Comparison of ENCODE assay signal across 1 cellular context in the genomic region with DNA sequence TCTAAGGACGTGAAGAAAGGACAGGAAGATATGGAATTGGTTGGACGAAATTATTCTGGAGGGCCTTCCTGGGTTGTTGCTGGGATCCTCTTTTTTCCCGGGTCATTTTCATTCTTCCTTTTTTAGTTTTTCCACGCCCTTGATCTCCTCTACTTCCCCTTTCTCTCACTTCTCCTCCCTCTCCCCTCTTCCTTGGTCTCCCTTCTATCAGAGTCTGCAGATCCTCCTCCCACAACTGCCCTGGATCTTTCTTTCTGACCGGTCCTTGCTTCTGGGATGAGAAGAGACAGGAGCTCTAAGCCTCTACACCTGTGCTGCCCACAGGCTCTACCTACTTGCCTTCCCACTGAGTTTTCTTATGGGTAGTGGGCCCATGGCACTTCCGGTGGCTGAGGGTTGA.
TF ChIP-seq lines count a peak whose summit lies in the region.

No MANE protein-coding gene starts in this region.

TF ChIP-seq in K562, 482 proteins besides CTCF, POLR2A, EP300 and RAD21 (continued from another document and continues in another):
- no peak for TF ChIP-seq RBM15 (IDR thresholded peaks at IDR 0.05; ENCODE audit: insufficient read depth, low read length)
- no peak for TF ChIP-seq CHD2 (IDR thresholded peaks at IDR 0.05; ENCODE audit: low read depth, low read length)
- TF ChIP-seq PRMT5 (CRISPR knock-in tag; IDR thresholded peaks at IDR 0.05): no peak
- TF ChIP-seq SNRNP70 (optimal IDR thresholded peaks at IDR 0.05; ENCODE audit: low read depth, low read length): no peak
- TF ChIP-seq CTBP1 (IDR thresholded peaks at IDR 0.05; ENCODE audit: borderline replicate concordance): peak; percentile 67
- TF ChIP-seq ZNF140 (CRISPR knock-in tag; IDR thresholded peaks at IDR 0.05): no peak
- no peak for TF ChIP-seq KDM5B (IDR thresholded peaks at IDR 0.05; ENCODE audit: insufficient replicate concordance, low read depth, low read length)
- TF ChIP-seq ZNF586 (CRISPR knock-in tag; conservative IDR thresholded peaks at IDR 0.05): no peak
- no peak for TF ChIP-seq XRCC4 (IDR thresholded peaks at IDR 0.05; ENCODE audit: extremely low read depth, insufficient read depth, insufficient read length)
- TF ChIP-seq BCOR (IDR thresholded peaks at IDR 0.05): no peak
- TF ChIP-seq RBM22 (IDR thresholded peaks at IDR 0.05; ENCODE audit: low read depth, low read length, poor library complexity, severe bottlenecking): no peak
- TF ChIP-seq, protein P1, sequence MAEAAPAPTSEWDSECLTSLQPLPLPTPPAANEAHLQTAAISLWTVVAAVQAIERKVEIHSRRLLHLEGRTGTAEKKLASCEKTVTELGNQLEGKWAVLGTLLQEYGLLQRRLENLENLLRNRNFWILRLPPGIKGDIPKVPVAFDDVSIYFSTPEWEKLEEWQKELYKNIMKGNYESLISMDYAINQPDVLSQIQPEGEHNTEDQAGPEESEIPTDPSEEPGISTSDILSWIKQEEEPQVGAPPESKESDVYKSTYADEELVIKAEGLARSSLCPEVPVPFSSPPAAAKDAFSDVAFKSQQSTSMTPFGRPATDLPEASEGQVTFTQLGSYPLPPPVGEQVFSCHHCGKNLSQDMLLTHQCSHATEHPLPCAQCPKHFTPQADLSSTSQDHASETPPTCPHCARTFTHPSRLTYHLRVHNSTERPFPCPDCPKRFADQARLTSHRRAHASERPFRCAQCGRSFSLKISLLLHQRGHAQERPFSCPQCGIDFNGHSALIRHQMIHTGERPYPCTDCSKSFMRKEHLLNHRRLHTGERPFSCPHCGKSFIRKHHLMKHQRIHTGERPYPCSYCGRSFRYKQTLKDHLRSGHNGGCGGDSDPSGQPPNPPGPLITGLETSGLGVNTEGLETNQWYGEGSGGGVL (CRISPR knock-in tag; IDR thresholded peaks at IDR 0.05): no peak
- no peak for TF ChIP-seq CBX1 (IDR thresholded peaks at IDR 0.05; ENCODE audit: low read depth)
- TF ChIP-seq ZEB2 (IDR thresholded peaks at IDR 0.05): peak; percentile 63; the same call in 1 of the 2 replicates
- TF ChIP-seq TBP (optimal IDR thresholded peaks at IDR 0.05; ENCODE audit: low read depth, low read length): no peak
- TF ChIP-seq GATAD2A (IDR thresholded peaks at IDR 0.05): peak; percentile 85; the same call in 1 of the 2 replicates
- TF ChIP-seq, protein P2, sequence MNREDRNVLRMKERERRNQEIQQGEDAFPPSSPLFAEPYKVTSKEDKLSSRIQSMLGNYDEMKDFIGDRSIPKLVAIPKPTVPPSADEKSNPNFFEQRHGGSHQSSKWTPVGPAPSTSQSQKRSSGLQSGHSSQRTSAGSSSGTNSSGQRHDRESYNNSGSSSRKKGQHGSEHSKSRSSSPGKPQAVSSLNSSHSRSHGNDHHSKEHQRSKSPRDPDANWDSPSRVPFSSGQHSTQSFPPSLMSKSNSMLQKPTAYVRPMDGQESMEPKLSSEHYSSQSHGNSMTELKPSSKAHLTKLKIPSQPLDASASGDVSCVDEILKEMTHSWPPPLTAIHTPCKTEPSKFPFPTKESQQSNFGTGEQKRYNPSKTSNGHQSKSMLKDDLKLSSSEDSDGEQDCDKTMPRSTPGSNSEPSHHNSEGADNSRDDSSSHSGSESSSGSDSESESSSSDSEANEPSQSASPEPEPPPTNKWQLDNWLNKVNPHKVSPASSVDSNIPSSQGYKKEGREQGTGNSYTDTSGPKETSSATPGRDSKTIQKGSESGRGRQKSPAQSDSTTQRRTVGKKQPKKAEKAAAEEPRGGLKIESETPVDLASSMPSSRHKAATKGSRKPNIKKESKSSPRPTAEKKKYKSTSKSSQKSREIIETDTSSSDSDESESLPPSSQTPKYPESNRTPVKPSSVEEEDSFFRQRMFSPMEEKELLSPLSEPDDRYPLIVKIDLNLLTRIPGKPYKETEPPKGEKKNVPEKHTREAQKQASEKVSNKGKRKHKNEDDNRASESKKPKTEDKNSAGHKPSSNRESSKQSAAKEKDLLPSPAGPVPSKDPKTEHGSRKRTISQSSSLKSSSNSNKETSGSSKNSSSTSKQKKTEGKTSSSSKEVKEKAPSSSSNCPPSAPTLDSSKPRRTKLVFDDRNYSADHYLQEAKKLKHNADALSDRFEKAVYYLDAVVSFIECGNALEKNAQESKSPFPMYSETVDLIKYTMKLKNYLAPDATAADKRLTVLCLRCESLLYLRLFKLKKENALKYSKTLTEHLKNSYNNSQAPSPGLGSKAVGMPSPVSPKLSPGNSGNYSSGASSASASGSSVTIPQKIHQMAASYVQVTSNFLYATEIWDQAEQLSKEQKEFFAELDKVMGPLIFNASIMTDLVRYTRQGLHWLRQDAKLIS (CRISPR knock-in tag; IDR thresholded peaks at IDR 0.05): 0 out of 2 replicates have a peak, but pooled peaks have one; percentile 42
- TF ChIP-seq PYGO2 (tag; IDR thresholded peaks at IDR 0.05): no peak
- no peak for TF ChIP-seq MEF2D (tag; conservative IDR thresholded peaks at IDR 0.05; ENCODE audit: low read depth)
- TF ChIP-seq SMAD1 (IDR thresholded peaks at IDR 0.05; ENCODE audit: low read depth, low read length, partially characterized antibody): no peak
- TF ChIP-seq SMAD3 (CRISPR knock-in tag; conservative IDR thresholded peaks at IDR 0.05): no peak
- TF ChIP-seq PRPF4 (IDR thresholded peaks at IDR 0.05; ENCODE audit: insufficient read depth, low read depth, low read length, poor library complexity, severe bottlenecking): no peak
- no peak for TF ChIP-seq MAZ (CRISPR knock-in tag; conservative IDR thresholded peaks at IDR 0.05 in 1 of 2, IDR thresholded peaks at IDR 0.05 in 1 of 2)
- no peak for TF ChIP-seq ZKSCAN3 (CRISPR knock-in tag; IDR thresholded peaks at IDR 0.05)
- TF ChIP-seq, protein P3, sequence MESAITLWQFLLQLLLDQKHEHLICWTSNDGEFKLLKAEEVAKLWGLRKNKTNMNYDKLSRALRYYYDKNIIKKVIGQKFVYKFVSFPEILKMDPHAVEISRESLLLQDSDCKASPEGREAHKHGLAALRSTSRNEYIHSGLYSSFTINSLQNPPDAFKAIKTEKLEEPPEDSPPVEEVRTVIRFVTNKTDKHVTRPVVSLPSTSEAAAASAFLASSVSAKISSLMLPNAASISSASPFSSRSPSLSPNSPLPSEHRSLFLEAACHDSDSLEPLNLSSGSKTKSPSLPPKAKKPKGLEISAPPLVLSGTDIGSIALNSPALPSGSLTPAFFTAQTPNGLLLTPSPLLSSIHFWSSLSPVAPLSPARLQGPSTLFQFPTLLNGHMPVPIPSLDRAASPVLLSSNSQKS (CRISPR knock-in tag; IDR thresholded peaks at IDR 0.05): no peak
- TF ChIP-seq ZZZ3 (IDR thresholded peaks at IDR 0.05): no peak
- TF ChIP-seq KDM1A (IDR thresholded peaks at IDR 0.05): peak in 1 of 2 experiments; percentile 7; a peak in 1 of 4 replicates
- TF ChIP-seq, protein P4, sequence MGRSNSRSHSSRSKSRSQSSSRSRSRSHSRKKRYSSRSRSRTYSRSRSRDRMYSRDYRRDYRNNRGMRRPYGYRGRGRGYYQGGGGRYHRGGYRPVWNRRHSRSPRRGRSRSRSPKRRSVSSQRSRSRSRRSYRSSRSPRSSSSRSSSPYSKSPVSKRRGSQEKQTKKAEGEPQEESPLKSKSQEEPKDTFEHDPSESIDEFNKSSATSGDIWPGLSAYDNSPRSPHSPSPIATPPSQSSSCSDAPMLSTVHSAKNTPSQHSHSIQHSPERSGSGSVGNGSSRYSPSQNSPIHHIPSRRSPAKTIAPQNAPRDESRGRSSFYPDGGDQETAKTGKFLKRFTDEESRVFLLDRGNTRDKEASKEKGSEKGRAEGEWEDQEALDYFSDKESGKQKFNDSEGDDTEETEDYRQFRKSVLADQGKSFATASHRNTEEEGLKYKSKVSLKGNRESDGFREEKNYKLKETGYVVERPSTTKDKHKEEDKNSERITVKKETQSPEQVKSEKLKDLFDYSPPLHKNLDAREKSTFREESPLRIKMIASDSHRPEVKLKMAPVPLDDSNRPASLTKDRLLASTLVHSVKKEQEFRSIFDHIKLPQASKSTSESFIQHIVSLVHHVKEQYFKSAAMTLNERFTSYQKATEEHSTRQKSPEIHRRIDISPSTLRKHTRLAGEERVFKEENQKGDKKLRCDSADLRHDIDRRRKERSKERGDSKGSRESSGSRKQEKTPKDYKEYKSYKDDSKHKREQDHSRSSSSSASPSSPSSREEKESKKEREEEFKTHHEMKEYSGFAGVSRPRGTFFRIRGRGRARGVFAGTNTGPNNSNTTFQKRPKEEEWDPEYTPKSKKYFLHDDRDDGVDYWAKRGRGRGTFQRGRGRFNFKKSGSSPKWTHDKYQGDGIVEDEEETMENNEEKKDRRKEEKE (IDR thresholded peaks at IDR 0.05; ENCODE audit: borderline replicate concordance in 1 of 2, control insufficient read depth in 1 of 2, low read depth in 2 of 2, low read length in 1 of 2): no peak
- TF ChIP-seq FOXJ3 (CRISPR knock-in tag; IDR thresholded peaks at IDR 0.05): no peak
- no peak for TF ChIP-seq U2AF1 (optimal IDR thresholded peaks at IDR 0.05; ENCODE audit: low read depth, low read length)
- TF ChIP-seq ZNF347 (CRISPR knock-in tag; IDR thresholded peaks at IDR 0.05; ENCODE audit: low read depth): no peak
- no peak for TF ChIP-seq SMAD2 (IDR thresholded peaks at IDR 0.05; ENCODE audit: low read depth, low read length)
- no peak for TF ChIP-seq ZC3H11A (IDR thresholded peaks at IDR 0.05; ENCODE audit: low read depth, low read length)
- no peak for TF ChIP-seq HLTF (IDR thresholded peaks at IDR 0.05)
- TF ChIP-seq ZNF644 (tag; IDR thresholded peaks at IDR 0.05; ENCODE audit: low read depth): no peak
- no peak for TF ChIP-seq BMI1 (IDR thresholded peaks at IDR 0.05; ENCODE audit: low read length)
- TF ChIP-seq, protein P5, sequence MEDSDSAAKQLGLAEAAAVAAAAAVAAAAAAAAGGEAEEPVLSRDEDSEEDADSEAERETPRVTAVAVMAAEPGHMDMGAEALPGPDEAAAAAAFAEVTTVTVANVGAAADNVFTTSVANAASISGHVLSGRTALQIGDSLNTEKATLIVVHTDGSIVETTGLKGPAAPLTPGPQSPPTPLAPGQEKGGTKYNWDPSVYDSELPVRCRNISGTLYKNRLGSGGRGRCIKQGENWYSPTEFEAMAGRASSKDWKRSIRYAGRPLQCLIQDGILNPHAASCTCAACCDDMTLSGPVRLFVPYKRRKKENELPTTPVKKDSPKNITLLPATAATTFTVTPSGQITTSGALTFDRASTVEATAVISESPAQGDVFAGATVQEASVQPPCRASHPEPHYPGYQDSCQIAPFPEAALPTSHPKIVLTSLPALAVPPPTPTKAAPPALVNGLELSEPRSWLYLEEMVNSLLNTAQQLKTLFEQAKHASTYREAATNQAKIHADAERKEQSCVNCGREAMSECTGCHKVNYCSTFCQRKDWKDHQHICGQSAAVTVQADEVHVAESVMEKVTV (CRISPR knock-in tag; IDR thresholded peaks at IDR 0.05): no peak
- TF ChIP-seq ZNF507 (tag; conservative IDR thresholded peaks at IDR 0.05): no peak
- TF ChIP-seq NFE2L1 (tag; IDR thresholded peaks at IDR 0.05; ENCODE audit: borderline replicate concordance, low read depth): no peak
- peak in 1 of 2 experiments; percentile 2; a peak in 1 of 4 replicates for TF ChIP-seq TBL1XR1 (IDR thresholded peaks at IDR 0.05; ENCODE audit: low read length in 2 of 2)
- no peak for TF ChIP-seq CSDE1 (IDR thresholded peaks at IDR 0.05)
- TF ChIP-seq ZNF143 (CRISPR knock-in tag; IDR thresholded peaks at IDR 0.05): no peak
- TF ChIP-seq, protein P6, sequence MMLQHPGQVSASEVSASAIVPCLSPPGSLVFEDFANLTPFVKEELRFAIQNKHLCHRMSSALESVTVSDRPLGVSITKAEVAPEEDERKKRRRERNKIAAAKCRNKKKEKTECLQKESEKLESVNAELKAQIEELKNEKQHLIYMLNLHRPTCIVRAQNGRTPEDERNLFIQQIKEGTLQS (IDR thresholded peaks at IDR 0.05): no peak
- TF ChIP-seq, protein P6 (CRISPR knock-in tag; conservative IDR thresholded peaks at IDR 0.05): no peak
- TF ChIP-seq, protein P7, sequence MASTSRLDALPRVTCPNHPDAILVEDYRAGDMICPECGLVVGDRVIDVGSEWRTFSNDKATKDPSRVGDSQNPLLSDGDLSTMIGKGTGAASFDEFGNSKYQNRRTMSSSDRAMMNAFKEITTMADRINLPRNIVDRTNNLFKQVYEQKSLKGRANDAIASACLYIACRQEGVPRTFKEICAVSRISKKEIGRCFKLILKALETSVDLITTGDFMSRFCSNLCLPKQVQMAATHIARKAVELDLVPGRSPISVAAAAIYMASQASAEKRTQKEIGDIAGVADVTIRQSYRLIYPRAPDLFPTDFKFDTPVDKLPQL (IDR thresholded peaks at IDR 0.05; ENCODE audit: extremely low read depth, insufficient read length): no peak
- TF ChIP-seq, protein P8, sequence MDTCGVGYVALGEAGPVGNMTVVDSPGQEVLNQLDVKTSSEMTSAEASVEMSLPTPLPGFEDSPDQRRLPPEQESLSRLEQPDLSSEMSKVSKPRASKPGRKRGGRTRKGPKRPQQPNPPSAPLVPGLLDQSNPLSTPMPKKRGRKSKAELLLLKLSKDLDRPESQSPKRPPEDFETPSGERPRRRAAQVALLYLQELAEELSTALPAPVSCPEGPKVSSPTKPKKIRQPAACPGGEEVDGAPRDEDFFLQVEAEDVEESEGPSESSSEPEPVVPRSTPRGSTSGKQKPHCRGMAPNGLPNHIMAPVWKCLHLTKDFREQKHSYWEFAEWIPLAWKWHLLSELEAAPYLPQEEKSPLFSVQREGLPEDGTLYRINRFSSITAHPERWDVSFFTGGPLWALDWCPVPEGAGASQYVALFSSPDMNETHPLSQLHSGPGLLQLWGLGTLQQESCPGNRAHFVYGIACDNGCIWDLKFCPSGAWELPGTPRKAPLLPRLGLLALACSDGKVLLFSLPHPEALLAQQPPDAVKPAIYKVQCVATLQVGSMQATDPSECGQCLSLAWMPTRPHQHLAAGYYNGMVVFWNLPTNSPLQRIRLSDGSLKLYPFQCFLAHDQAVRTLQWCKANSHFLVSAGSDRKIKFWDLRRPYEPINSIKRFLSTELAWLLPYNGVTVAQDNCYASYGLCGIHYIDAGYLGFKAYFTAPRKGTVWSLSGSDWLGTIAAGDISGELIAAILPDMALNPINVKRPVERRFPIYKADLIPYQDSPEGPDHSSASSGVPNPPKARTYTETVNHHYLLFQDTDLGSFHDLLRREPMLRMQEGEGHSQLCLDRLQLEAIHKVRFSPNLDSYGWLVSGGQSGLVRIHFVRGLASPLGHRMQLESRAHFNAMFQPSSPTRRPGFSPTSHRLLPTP (IDR thresholded peaks at IDR 0.05; ENCODE audit: borderline replicate concordance, extremely low read depth, insufficient read length): no peak
- no peak for TF ChIP-seq CHD1 (IDR thresholded peaks at IDR 0.05; ENCODE audit: low read length)
- TF ChIP-seq TRIM24 (IDR thresholded peaks at IDR 0.05): 0 out of 4 replicates have a peak, but pooled peaks of 1 of the 2 experiments have one; percentile 26
- no peak for TF ChIP-seq HNRNPH1 (optimal IDR thresholded peaks at IDR 0.05; ENCODE audit: low read depth, low read length)
- TF ChIP-seq ZNF354B (CRISPR knock-in tag; IDR thresholded peaks at IDR 0.05): no peak
